ENCODE assay signal across 14 cellular contexts in genomic region chr7:57305192-57305748, GRCh38.
DNase-seq lines count a peak whose midpoint lies in the region; ATAC-seq, FAIRE-seq and TF ChIP-seq lines count a peak whose summit lies in the region.
"Had no signal": no experiment of that assay in that cellular context is flagged by ENCODE, and none has a peak within 500 bp of the region (broad histone marks: within the 10 kb centered on the region; RNA-seq: fewer than 3 reads in every experiment).

No MANE protein-coding gene starts in this region.

- H3K4me3 ChIP-seq in H7 (ENCODE audit: insufficient read depth, low read depth, low read length): no peak overlapping the region
- H3K4me3 ChIP-seq in right atrium auricular region: no peak overlapping the region
- no peak overlapping the region for H3K4me3 ChIP-seq in small intestine (ENCODE audit: low read depth in 1 of 2, low read length in 2 of 2)
- H3K4me3 ChIP-seq: gastrocnemius medialis, thoracic aorta had no signal

- no peaks in the 10 kb centered on the region for H3K27me3 ChIP-seq in H7 (ENCODE audit: control insufficient read depth, insufficient read depth, low read length)
- no peaks in the 10 kb centered on the region for H3K27me3 ChIP-seq in right atrium auricular region
- H3K27me3 ChIP-seq in small intestine (ENCODE audit: control insufficient read depth in 2 of 2, insufficient read depth in 2 of 2, low read length in 2 of 2): no peaks in the 10 kb centered on the region
- H3K27me3 ChIP-seq: gastrocnemius medialis had no signal

- no peak overlapping the region for H3K27ac ChIP-seq in right atrium auricular region
- H3K27ac ChIP-seq in small intestine (ENCODE audit: low read depth in 1 of 2, low read length in 1 of 2): no peak overlapping the region
- H3K27ac ChIP-seq: gastrocnemius medialis, thoracic aorta had no signal

- ATAC-seq in SK-N-SH treated with all-trans-retinoic acid at 6 μM for 48 hours (peak; percentile 44; the same call in 1 of the 3 replicates), GM21528 (IDR thresholded peaks at IDR 0.05; ENCODE audit: low FRiP score, unreplicated experiment) (no peak)

- DNase-seq in D721Med (ENCODE audit: insufficient read length, low spot score) (no peak), H7 (peak; percentile 24), right atrium auricular region (ENCODE audit: low spot score) (no peak), NCI-H2107 treated with DMSO at 0.1 percent for 48 hours (lab: John Stamatoyannopoulos, UW; ENCODE audit: unreplicated experiment) (no peak), small intestine (no peak)
- no peak for DNase-seq in activated CD8-positive, alpha-beta memory T cell treated with anti-CD3 and anti-CD28 coated beads, Interleukin-2, amount 50 U/mL, for 4 hours
- DNase-seq: activated naive CD4-positive, alpha-beta T cell treated with anti-CD3 and anti-CD28 coated beads, Interleukin-2, amount 10 ng/mL, durations not matched to agents 7 days and 5 days; gastrocnemius medialis; NCI-H2107; SHP77 had no signal

- H3K9me3 ChIP-seq in right atrium auricular region (no peaks in the 10 kb centered on the region), small intestine (ENCODE audit: control insufficient read depth, low read depth) (peaks cover 2% of the 10 kb centered on the region)
- H3K9me3 ChIP-seq: gastrocnemius medialis, thoracic aorta had no signal

- H3K4me1 ChIP-seq in right atrium auricular region: no peaks in the 10 kb centered on the region
- no peaks in the 10 kb centered on the region for H3K4me1 ChIP-seq in small intestine (ENCODE audit: control insufficient read depth in 2 of 2, insufficient read depth in 1 of 2, low read depth in 1 of 2, low read length in 1 of 2)
- H3K4me1 ChIP-seq: gastrocnemius medialis had no signal

- FAIRE-seq in D721Med (lab: Jason Lieb, UNC) (no peak), small intestine (lab: Jason Lieb, UNC) (no peak)
- FAIRE-seq: colon had no signal

- TF ChIP-seq CTCF in D721Med (IDR thresholded peaks at IDR 0.05; ENCODE audit: insufficient read depth, missing control alignments) (peak; percentile 5), right atrium auricular region (IDR thresholded peaks at IDR 0.05) (peak; percentile 44 to 69)

- H3K36me3 ChIP-seq in H7 (replicated peaks; ENCODE audit: control insufficient read depth, insufficient read depth, low read length) (no peaks in the 10 kb centered on the region), right atrium auricular region (no peaks in the 10 kb centered on the region), small intestine (ENCODE audit: control insufficient read depth in 2 of 2, insufficient read depth in 2 of 2, low read length in 2 of 2) (no peaks in the 10 kb centered on the region)
- H3K36me3 ChIP-seq: gastrocnemius medialis, thoracic aorta had no signal

- 63 to 70% (median 66%) methylated on average over 17 of the region's 17 CpGs for whole genome bisulfite sequencing in small intestine, 3 donors

TF ChIP-seq in SK-N-SH treated with all-trans-retinoic acid at 6 μM for 48 hours, 23 proteins besides CTCF, POLR2A, EP300 and RAD21:
- TF ChIP-seq PPARA (CRISPR knock-in tag; IDR thresholded peaks at IDR 0.05; ENCODE audit: borderline replicate concordance): no peak
- TF ChIP-seq OSR1 (CRISPR knock-in tag; IDR thresholded peaks at IDR 0.05): no peak
